Comparison of ENCODE assay signal across 11 cellular contexts in genomic region chr6:101083533-101084172, GRCh38.
DNase-seq lines count a peak whose midpoint lies in the region; ATAC-seq, FAIRE-seq and TF ChIP-seq lines count a peak whose summit lies in the region.
"Had no signal": no experiment of that assay in that cellular context is flagged by ENCODE, and none has a peak within 500 bp of the region (broad histone marks: within the 10 kb centered on the region; RNA-seq: fewer than 3 reads in every experiment).

No MANE protein-coding gene starts in this region.

- no peak overlapping the region for H4K8ac ChIP-seq in mesenchymal stem cell (ENCODE audit: low read length)

- H3K23ac ChIP-seq in mesenchymal stem cell (ENCODE audit: low read length in 2 of 2), result no peak overlapping the region

- H2BK120ac ChIP-seq in mesenchymal stem cell (ENCODE audit: low read depth, low read length), result no peak overlapping the region

- H3K27me3 ChIP-seq in mesenchymal stem cell (ENCODE audit: control insufficient read depth in 1 of 2, insufficient read depth in 1 of 2, low read length in 2 of 2), result no peaks in the 10 kb centered on the region
- H3K27me3 ChIP-seq in pancreas, result no peaks in the 10 kb centered on the region
- no peaks in the 10 kb centered on the region for H3K27me3 ChIP-seq in right atrium auricular region

- no peak for ATAC-seq in pancreas
- ATAC-seq in HG02884 (IDR thresholded peaks at IDR 0.05; ENCODE audit: unreplicated experiment), result no peak
- ATAC-seq: right cardiac atrium had no signal

- H3K36me3 ChIP-seq in mesenchymal stem cell (ENCODE audit: control insufficient read depth in 1 of 2, insufficient read depth in 2 of 2, low read depth in 1 of 2, low read length in 2 of 2), result no peaks in the 10 kb centered on the region
- H3K36me3 ChIP-seq in pancreas, result no peaks in the 10 kb centered on the region
- H3K36me3 ChIP-seq in right atrium auricular region, result no peaks in the 10 kb centered on the region

- H3K4me2 ChIP-seq in mesenchymal stem cell (ENCODE audit: low read length, poor library complexity, severe bottlenecking), result no peak overlapping the region

- no peak overlapping the region for H3K14ac ChIP-seq in mesenchymal stem cell (ENCODE audit: low read length in 2 of 2)

- no peak overlapping the region for H4K91ac ChIP-seq in mesenchymal stem cell (ENCODE audit: low read length)

- WGBS in mesenchymal stem cell, result 8% methylated on average over 1 of the region's 3 CpGs
- 25 to 27% methylated on average over 3 of the region's 3 CpGs for WGBS in pancreas, 2 donors

- DNase-seq in DMS53 (lab: John Stamatoyannopoulos, UW), result peak; percentile 75
- peak; percentile 94 for DNase-seq in LHCN-M2 (ENCODE audit: low read depth)
- DNase-seq in cardiac fibroblast (ENCODE audit: low read depth in 2 of 2), result peak; percentile 73 to 95
- peak; percentile 95 for DNase-seq in mesenchymal stem cell
- DNase-seq in pancreas, result no peak
- no peak for DNase-seq in ecto neural progenitor cell (ENCODE audit: low spot score)
- no peak for DNase-seq in right atrium auricular region (ENCODE audit: low spot score)
- DNase-seq: activated CD8-positive, alpha-beta memory T cell treated with anti-CD3 and anti-CD28 coated beads for 24 hours; erythroblast; right cardiac atrium had no signal

- FAIRE-seq in pancreas (lab: Jason Lieb, UNC), result no peak

- H3K27ac ChIP-seq in mesenchymal stem cell (ENCODE audit: low read length, poor library complexity, severe bottlenecking) (no peak overlapping the region), pancreas (no peak overlapping the region), right atrium auricular region (no peak overlapping the region)

- no peak overlapping the region for H3K4ac ChIP-seq in mesenchymal stem cell (ENCODE audit: low read depth in 1 of 2, low read length in 2 of 2)

- intact Hi-C loops in pancreas (cut with DNase I), result no loop called here

- H3K18ac ChIP-seq in mesenchymal stem cell (ENCODE audit: low read depth in 1 of 2, low read length in 2 of 2), result no peak overlapping the region

- TF ChIP-seq CTCF in cardiac fibroblast (IDR thresholded peaks at IDR 0.05; ENCODE audit: low read depth, low read length) (no peak), pancreas (IDR thresholded peaks at IDR 0.05) (no peak), right atrium auricular region (IDR thresholded peaks at IDR 0.05) (no peak)

- H3K9me3 ChIP-seq in mesenchymal stem cell (ENCODE audit: control insufficient read depth, low read length) (peaks cover 3% of the 10 kb centered on the region), pancreas (no peaks in the 10 kb centered on the region), right atrium auricular region (peaks cover 0 to 1% of the 10 kb centered on the region in 2 donors)

- no peaks in the 10 kb centered on the region for H3K4me1 ChIP-seq in mesenchymal stem cell (ENCODE audit: control insufficient read depth, insufficient read depth, low read depth, low read length)
- H3K4me1 ChIP-seq in pancreas, result no peaks in the 10 kb centered on the region
- H3K4me1 ChIP-seq in right atrium auricular region, result no peaks in the 10 kb centered on the region

- no peak overlapping the region for H3K4me3 ChIP-seq in cardiac fibroblast (replicated peaks in 1 of 2; ENCODE audit: low read depth in 2 of 2, low read length in 2 of 2)
- no peak overlapping the region for H3K4me3 ChIP-seq in mesenchymal stem cell (ENCODE audit: insufficient read depth in 1 of 2, low read depth in 1 of 2, low read length in 2 of 2)
- H3K4me3 ChIP-seq in pancreas, result no peak overlapping the region
- H3K4me3 ChIP-seq in right atrium auricular region, result no peak overlapping the region

- no peak overlapping the region for H2BK5ac ChIP-seq in mesenchymal stem cell (ENCODE audit: low read depth, low read length, poor library complexity, severe bottlenecking)

- no peak overlapping the region for H3K9ac ChIP-seq in mesenchymal stem cell (ENCODE audit: low read length)

- no peak overlapping the region for H2AFZ ChIP-seq in mesenchymal stem cell (ENCODE audit: low read depth, low read length)

- no peaks in the 10 kb centered on the region for H3K79me1 ChIP-seq in mesenchymal stem cell (replicated peaks; ENCODE audit: low read length, poor library complexity, severe bottlenecking)

- H2AK5ac ChIP-seq in mesenchymal stem cell (ENCODE audit: low read length, severe bottlenecking), result no peak overlapping the region

- H2BK15ac ChIP-seq in mesenchymal stem cell (ENCODE audit: low read depth, poor library complexity, severe bottlenecking), result no peak overlapping the region

- no peak overlapping the region for H2BK12ac ChIP-seq in mesenchymal stem cell (ENCODE audit: low read length in 2 of 2)

Comparison
In these comparisons a context has a peak if more than half of its experiments do, and no peak if none do; other contexts are left out.
1. DNase-seq: peak in DMS53 (single experiment), LHCN-M2 (single experiment), cardiac fibroblast (2 of 2) and mesenchymal stem cell (single experiment); none in pancreas (0 of 6), ecto neural progenitor cell (single experiment) and right atrium auricular region (single experiment).